ENCODE assay signal across 1 cellular context in genomic region chr12:57127710-57128518, GRCh38.
TF ChIP-seq lines count a peak whose summit lies in the region.

Gene LRP1 (plus strand): TSS chr12:57128483. CDS start chr12:57128965, 482 bp downstream.

TF ChIP-seq in K562, 482 proteins besides CTCF, POLR2A, EP300 and RAD21 (continued from another document):
- no peak for TF ChIP-seq E2F3 (CRISPR knock-in tag; IDR thresholded peaks at IDR 0.05)
- TF ChIP-seq KAT8 (IDR thresholded peaks at IDR 0.05; ENCODE audit: low read depth): no peak
- TF ChIP-seq RCOR1 (IDR thresholded peaks at IDR 0.05; ENCODE audit: borderline replicate concordance in 1 of 2, low read depth in 2 of 2, low read length in 2 of 2): no peak
- no peak for TF ChIP-seq ZNF592 (IDR thresholded peaks at IDR 0.05)
- peak; percentile 33 to 44 for TF ChIP-seq KDM1A (IDR thresholded peaks at IDR 0.05)
- peak; percentile 74 for TF ChIP-seq CXXC5 (CRISPR knock-in tag; IDR thresholded peaks at IDR 0.05)
- TF ChIP-seq HNRNPH1 (optimal IDR thresholded peaks at IDR 0.05; ENCODE audit: low read depth, low read length): no peak
- TF ChIP-seq PRDM10 (IDR thresholded peaks at IDR 0.05; ENCODE audit: partially characterized antibody): peak; percentile 91
- TF ChIP-seq PHF8 (IDR thresholded peaks at IDR 0.05; ENCODE audit: borderline replicate concordance, low read length): peak; percentile 65; the same call in 1 of the 2 replicates
- no peak for TF ChIP-seq NONO (IDR thresholded peaks at IDR 0.05; ENCODE audit: low read depth in 2 of 2, low read length in 1 of 2)
- no peak for TF ChIP-seq CBX1 (IDR thresholded peaks at IDR 0.05; ENCODE audit: low read depth)
- TF ChIP-seq ZNF764 (CRISPR knock-in tag; IDR thresholded peaks at IDR 0.05; ENCODE audit: low read depth): no peak
- no peak for TF ChIP-seq L3MBTL2 (IDR thresholded peaks at IDR 0.05)
- TF ChIP-seq DDX20 (tag; IDR thresholded peaks at IDR 0.05; ENCODE audit: low read depth): no peak
- TF ChIP-seq MAFF (IDR thresholded peaks at IDR 0.05; ENCODE audit: low read length): no peak
- TF ChIP-seq, protein P1, sequence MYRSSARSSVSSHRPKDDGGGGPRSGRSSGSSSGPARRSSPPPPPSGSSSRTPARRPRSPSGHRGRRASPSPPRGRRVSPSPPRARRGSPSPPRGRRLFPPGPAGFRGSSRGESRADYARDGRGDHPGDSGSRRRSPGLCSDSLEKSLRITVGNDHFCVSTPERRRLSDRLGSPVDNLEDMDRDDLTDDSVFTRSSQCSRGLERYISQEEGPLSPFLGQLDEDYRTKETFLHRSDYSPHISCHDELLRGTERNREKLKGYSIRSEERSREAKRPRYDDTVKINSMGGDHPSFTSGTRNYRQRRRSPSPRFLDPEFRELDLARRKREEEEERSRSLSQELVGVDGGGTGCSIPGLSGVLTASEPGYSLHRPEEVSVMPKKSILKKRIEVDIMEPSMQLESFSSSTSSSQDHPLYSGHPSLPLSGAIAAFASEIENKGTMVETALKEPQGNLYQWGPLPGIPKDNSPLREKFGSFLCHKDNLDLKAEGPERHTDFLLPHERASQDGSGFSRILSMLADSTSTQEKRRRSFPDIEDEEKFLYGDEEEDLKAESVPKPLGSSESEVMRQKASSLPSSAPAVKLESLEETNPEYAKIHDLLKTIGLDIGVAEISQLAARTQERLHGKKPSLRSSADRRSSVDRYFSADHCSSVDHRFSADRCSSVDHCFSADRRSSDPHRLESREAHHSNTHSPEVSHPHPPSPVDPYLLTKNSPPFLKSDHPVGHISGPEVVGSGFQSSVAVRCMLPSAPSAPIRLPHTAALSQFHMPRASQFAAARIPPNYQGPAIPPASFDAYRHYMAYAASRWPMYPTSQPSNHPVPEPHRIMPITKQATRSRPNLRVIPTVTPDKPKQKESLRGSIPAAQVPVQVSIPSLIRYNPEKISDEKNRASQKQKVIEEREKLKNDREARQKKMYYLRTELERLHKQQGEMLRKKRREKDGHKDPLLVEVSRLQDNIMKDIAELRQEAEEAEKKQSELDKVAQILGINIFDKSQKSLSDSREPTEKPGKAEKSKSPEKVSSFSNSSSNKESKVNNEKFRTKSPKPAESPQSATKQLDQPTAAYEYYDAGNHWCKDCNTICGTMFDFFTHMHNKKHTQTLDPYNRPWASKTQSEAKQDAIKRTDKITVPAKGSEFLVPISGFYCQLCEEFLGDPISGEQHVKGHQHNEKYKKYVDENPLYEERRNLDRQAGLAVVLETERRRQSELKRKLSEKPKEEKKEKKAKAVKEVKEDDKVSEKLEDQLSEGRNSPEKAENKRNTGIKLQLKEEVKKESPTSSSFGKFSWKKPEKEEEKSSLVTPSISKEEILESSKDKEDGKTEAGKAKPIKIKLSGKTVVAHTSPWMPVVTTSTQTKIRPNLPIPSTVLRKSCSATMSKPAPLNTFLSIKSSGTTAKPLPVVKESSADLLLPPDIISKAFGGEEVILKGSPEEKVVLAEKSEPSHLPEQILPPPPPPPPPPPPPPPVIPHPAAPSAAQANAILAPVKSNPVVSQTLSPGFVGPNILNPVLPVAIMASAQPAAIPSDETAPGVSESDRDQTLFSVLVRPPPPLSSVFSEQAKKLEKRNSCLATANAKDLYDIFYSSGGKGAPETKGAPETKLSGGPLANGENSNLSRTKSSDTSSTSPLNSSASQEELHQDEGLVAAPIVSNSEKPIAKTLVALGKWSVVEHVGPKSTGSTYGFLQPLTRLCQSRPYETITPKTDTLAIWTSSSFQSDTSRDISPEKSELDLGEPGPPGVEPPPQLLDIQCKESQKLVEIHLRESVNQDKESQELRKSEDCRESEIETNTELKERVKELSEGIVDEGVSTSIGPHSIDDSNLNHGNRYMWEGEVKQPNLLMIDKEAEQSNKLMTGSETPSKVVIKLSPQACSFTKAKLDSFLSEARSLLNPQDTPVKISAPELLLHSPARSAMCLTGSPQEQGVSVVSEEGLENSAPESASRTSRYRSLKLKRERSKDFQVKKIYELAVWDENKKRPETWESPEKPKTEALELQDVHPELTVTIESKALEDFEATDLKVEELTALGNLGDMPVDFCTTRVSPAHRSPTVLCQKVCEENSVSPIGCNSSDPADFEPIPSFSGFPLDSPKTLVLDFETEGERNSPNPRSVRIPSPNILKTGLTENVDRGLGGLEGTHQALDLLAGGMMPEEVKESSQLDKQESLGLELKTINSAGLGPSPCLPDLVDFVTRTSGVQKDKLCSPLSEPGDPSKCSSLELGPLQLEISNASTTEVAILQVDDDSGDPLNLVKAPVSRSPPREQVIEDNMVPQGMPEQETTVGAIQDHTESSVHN (IDR thresholded peaks at IDR 0.05; ENCODE audit: borderline replicate concordance in 1 of 2, low read depth in 1 of 2): no peak
- no peak for TF ChIP-seq ZC3H4 (CRISPR knock-in tag; IDR thresholded peaks at IDR 0.05; ENCODE audit: borderline replicate concordance)
TF ChIP-seq in K562: peak in this region for 21.
